19 cellular contexts compared by ENCODE assay signal in the genomic region with DNA sequence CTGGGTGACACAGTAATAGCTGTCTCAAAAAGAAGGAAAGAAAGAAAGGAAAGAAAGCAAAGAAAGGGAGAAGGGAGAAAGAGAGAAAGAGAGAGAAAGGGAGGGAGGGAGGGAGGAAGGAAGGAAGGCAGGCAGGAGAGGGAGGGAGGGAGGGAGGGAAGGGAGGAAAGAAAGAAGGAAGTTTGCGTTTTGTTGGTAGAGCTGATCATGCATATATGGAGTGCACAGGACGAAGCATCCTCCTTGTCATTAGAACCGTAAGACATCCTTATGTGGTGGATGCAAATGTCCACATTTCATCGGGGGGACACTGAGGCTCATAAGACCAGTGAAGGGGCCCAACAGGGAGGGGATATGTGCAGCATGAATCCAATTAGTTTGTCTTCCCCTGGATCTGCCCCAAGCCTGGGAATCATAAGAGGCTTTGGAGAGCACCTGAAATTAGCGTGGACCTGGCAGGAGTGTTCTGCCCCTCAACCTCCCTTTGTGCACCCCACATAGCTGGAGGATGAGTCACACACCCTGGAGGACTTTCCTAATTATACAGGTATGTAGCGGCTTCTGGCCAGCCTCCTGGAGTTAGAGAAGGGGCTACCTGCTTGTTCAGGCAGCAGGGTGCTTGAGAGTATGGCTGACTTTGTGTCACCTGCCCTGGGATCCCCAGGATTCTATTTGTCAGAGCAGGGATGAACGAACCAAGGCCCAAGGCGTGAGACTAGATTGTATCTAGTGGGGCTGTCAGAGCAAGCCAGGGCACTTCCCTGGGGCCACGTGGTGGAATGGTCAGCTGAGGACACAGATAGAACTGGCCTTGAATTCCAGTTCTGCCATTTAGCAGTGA.
DNase-seq lines count a peak whose midpoint lies in the region; ATAC-seq and TF ChIP-seq lines count a peak whose summit lies in the region.
"Had no signal": no experiment of that assay in that cellular context is flagged by ENCODE, and none has a peak within 500 bp of the region (broad histone marks: within the 10 kb centered on the region; RNA-seq: fewer than 3 reads in every experiment).

No MANE protein-coding gene starts in this region.

- H3K79me2 ChIP-seq in osteoblast (ENCODE audit: insufficient read depth, low read length) = no peaks in the 10 kb centered on the region

- H3K27ac ChIP-seq in coronary artery (no peak overlapping the region), osteoblast (ENCODE audit: low read depth, low read length) (no peak overlapping the region)
- H3K27ac ChIP-seq: gastrocnemius medialis, vagina had no signal

- H3K4me3 ChIP-seq in coronary artery (no peak overlapping the region), osteoblast (ENCODE audit: insufficient read depth, low read length) (no peak overlapping the region)
- H3K4me3 ChIP-seq: gastrocnemius medialis, GM12878, vagina had no signal

- H3K36me3 ChIP-seq in osteoblast (ENCODE audit: insufficient read depth, low read length) = no peaks in the 10 kb centered on the region
- H3K36me3 ChIP-seq: gastrocnemius medialis, vagina had no signal

- H2AFZ ChIP-seq in osteoblast (ENCODE audit: low read length) = no peak overlapping the region

- no peaks in the 10 kb centered on the region for H3K9me3 ChIP-seq in osteoblast (ENCODE audit: low read depth, low read length)
- H3K9me3 ChIP-seq: gastrocnemius medialis, vagina had no signal

- H3K4me2 ChIP-seq in osteoblast (ENCODE audit: insufficient read depth, low read length) = no peak overlapping the region

- H4K20me1 ChIP-seq in osteoblast (ENCODE audit: insufficient read depth, low read length) = no peaks in the 10 kb centered on the region

- no peak for TF ChIP-seq CTCF in coronary artery (IDR thresholded peaks at IDR 0.05)
- TF ChIP-seq CTCF in osteoblast (IDR thresholded peaks at IDR 0.05; ENCODE audit: extremely low read depth, low read depth, low read length) = no peak

- no peaks in the 10 kb centered on the region for H3K4me1 ChIP-seq in osteoblast (ENCODE audit: insufficient read depth, low read length)
- H3K4me1 ChIP-seq: gastrocnemius medialis, vagina had no signal

- no peak for ATAC-seq in GM18519 (IDR thresholded peaks at IDR 0.05; ENCODE audit: low FRiP score, unreplicated experiment)
- no peak for ATAC-seq in HG03280 (IDR thresholded peaks at IDR 0.05; ENCODE audit: unreplicated experiment)
- ATAC-seq: activated naive CD8-positive, alpha-beta T cell treated with anti-CD3 and anti-CD28 coated beads, Interleukin-2, amount 50 U/mL, for 24 hours; activated T-cell treated with anti-CD3 and anti-CD28 coated beads, Interleukin-2, amount 50 U/mL, for 4 hours; gastrocnemius medialis; GM12878; Right ventricle myocardium inferior had no signal

- peaks cover 19% of the 10 kb centered on the region for H3K27me3 ChIP-seq in osteoblast (ENCODE audit: insufficient read depth, low read length)
- H3K27me3 ChIP-seq: vagina had no signal

- DNase-seq in ELR (ENCODE audit: low read depth) (peak; percentile 1), NCI-H1105 (lab: John Stamatoyannopoulos, UW) (peak; percentile 33), coronary artery (ENCODE audit: low spot score) (peak; percentile 54), osteoblast (ENCODE audit: insufficient read length, low spot score, missing footprints) (peak; percentile 58)
- DNase-seq in effector CD4-positive, alpha-beta T cell = no peak
- DNase-seq: activated CD4-positive, alpha-beta T cell treated with anti-CD3 and anti-CD28 coated beads for 1 hour; activated naive CD8-positive, alpha-beta T cell treated with anti-CD3 and anti-CD28 coated beads, Interleukin-2, amount 50 U/mL, for 24 hours; activated T-cell treated with anti-CD3 and anti-CD28 coated beads, Interleukin-2, amount 50 U/mL, for 4 hours; gastrocnemius medialis; immature natural killer cell; midbrain; NCI-H1930; NCI-H774; stimulated activated naive CD4-positive, alpha-beta T cell had no signal
